ENCODE assay signal across 28 cellular contexts in the genomic region with DNA sequence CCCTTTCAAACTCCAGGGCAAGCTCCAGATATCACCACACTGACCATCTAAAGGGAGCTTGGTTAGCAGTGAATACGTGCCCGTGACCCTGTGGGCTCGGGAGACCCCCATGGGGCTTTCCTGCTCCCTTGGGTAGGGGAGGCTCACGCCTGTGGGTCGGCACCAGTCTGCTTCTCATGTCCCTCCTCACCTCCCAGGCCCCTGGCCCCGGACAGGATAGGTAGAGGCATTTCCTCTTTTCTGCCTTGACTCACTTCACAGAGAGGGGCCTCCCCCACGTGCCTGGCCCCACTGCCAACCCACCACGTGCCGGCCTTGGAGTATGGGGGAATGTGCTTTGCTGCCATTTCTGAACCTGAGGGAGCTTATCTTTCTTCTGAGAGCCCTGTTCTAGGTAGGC.
DNase-seq lines count a peak whose midpoint lies in the region; ATAC-seq and TF ChIP-seq lines count a peak whose summit lies in the region.
"Had no signal": no experiment of that assay in that cellular context is flagged by ENCODE, and none has a peak within 500 bp of the region (broad histone marks: within the 10 kb centered on the region; RNA-seq: fewer than 3 reads in every experiment).

No MANE protein-coding gene starts in this region.

- H3K4me3 ChIP-seq in left ventricle myocardium inferior (no peak overlapping the region), upper lobe of right lung (no peak overlapping the region)
- H3K4me3 ChIP-seq: GM23338, tibial artery had no signal

- no peak for ATAC-seq in Right ventricle myocardium superior (ENCODE audit: poor library complexity)
- no peak for ATAC-seq in upper lobe of right lung
- no peak for ATAC-seq in GM19023 (IDR thresholded peaks at IDR 0.05; ENCODE audit: unreplicated experiment)
- no peak for ATAC-seq in HG02610 (IDR thresholded peaks at IDR 0.05; ENCODE audit: unreplicated experiment)
- ATAC-seq: CD8-positive, alpha-beta T cell; GM23338; left colon; naive thymus-derived CD4-positive, alpha-beta T cell had no signal

- no peaks in the 10 kb centered on the region for H3K36me3 Mint-ChIP-seq in HFFc6 (ENCODE audit: low read depth)
- H3K36me3 Mint-ChIP-seq: brain; CD8-positive, alpha-beta T cell; mesothelial cell of epicardium; naive thymus-derived CD4-positive, alpha-beta T cell had no signal

- H3K9me3 Mint-ChIP-seq in HFFc6 = no peaks in the 10 kb centered on the region
- H3K9me3 Mint-ChIP-seq: activated B cell treated with CpG ODN at 0.5 μM for 24 hours; brain; CD8-positive, alpha-beta T cell; GM23338; mesothelial cell of epicardium; naive thymus-derived CD4-positive, alpha-beta T cell; stimulated activated naive CD8-positive, alpha-beta T cell treated with anti-CD3 and anti-CD28 coated beads, Interleukin-15, Interleukin-2, amounts not matched to agents 100 ng/mL and 50 ng/mL, for 24 hours had no signal

- H3K9me3 ChIP-seq in left ventricle myocardium inferior (replicated peaks) (no peaks in the 10 kb centered on the region), upper lobe of right lung (no peaks in the 10 kb centered on the region)
- H3K9me3 ChIP-seq: tibial artery had no signal

- no peak overlapping the region for H3K27ac ChIP-seq in left ventricle myocardium inferior (replicated peaks)
- no peak overlapping the region for H3K27ac ChIP-seq in upper lobe of right lung
- H3K27ac ChIP-seq: RWPE1, tibial artery had no signal

- peaks cover 7% of the 10 kb centered on the region for H3K27me3 Mint-ChIP-seq in HFFc6 (ENCODE audit: insufficient read depth)
- H3K27me3 Mint-ChIP-seq: activated B cell treated with CpG ODN at 0.5 μM for 24 hours; naive thymus-derived CD4-positive, alpha-beta T cell; stimulated activated naive CD8-positive, alpha-beta T cell treated with anti-CD3 and anti-CD28 coated beads, Interleukin-15, Interleukin-2, amounts not matched to agents 100 ng/mL and 50 ng/mL, for 24 hours had no signal

- TF ChIP-seq CTCF in left ventricle myocardium inferior (IDR thresholded peaks at IDR 0.05; ENCODE audit: borderline replicate concordance) (no peak), upper lobe of right lung (IDR thresholded peaks at IDR 0.05) (no peak), HFFc6 (IDR thresholded peaks at IDR 0.05) (no peak)

- H3K27me3 ChIP-seq in left ventricle myocardium inferior (ENCODE audit: low read depth) (no peaks in the 10 kb centered on the region), upper lobe of right lung (no peaks in the 10 kb centered on the region)

- H3K4me1 ChIP-seq in left ventricle myocardium inferior = peaks cover 18% of the 10 kb centered on the region
- no peaks in the 10 kb centered on the region for H3K4me1 ChIP-seq in upper lobe of right lung

- no peaks in the 10 kb centered on the region for H3K36me3 ChIP-seq in left ventricle myocardium inferior
- H3K36me3 ChIP-seq in upper lobe of right lung = no peaks in the 10 kb centered on the region
- H3K36me3 ChIP-seq: tibial artery had no signal

- intact Hi-C loops in Right ventricle myocardium superior (cut with DNase I) = no loop called here
- intact Hi-C loops in left ventricle myocardium inferior (cut with micrococcal nuclease) = no loop called here
- intact Hi-C loops in upper lobe of right lung (cut with DNase I) = no loop called here

- DNase-seq in Right ventricle myocardium superior (peak; percentile 36), left ventricle myocardium inferior (no peak), UCSD-AML1 (lab: John Stamatoyannopoulos, UW; ENCODE audit: unreplicated experiment) (peak; percentile 27), mesenteric fat pad (ENCODE audit: low spot score) (peak; percentile 83), upper lobe of right lung (peak; percentile 64), HFFc6 (no peak)
- DNase-seq: 8988T; activated B cell treated with CpG ODN at 0.5 μM for 24 hours; activated CD4-positive, alpha-beta T cell treated with anti-CD3 and anti-CD28 coated beads, Interleukin-2, amount 50 U/mL, for 48 hours; activated gamma-delta T cell treated with Interleukin-2 at 50 U/mL for 16 hours; Kasumi-1; left colon; naive thymus-derived CD4-positive, alpha-beta T cell; NCI-H1092 treated with DMSO at 0.1 percent for 48 hours; NCI-H2029; NCI-H2227 treated with DMSO at 0.1 percent for 48 hours; NCI-H69; retina; stimulated activated CD4-positive, alpha-beta T cell treated with anti-CD3 and anti-CD28 coated beads, Interleukin-12 subunit alpha, Interleukin-12 subunit beta, amount 100 ng/mL, for 4 hours; tibial artery had no signal

- H3K27ac Mint-ChIP-seq in HFFc6 = no peak overlapping the region
- H3K27ac Mint-ChIP-seq: activated B cell treated with CpG ODN at 0.5 μM for 24 hours; CD8-positive, alpha-beta T cell; GM23338; mesothelial cell of epicardium; naive thymus-derived CD4-positive, alpha-beta T cell; stimulated activated naive CD8-positive, alpha-beta T cell treated with anti-CD3 and anti-CD28 coated beads, Interleukin-15, Interleukin-2, amounts not matched to agents 100 ng/mL and 50 ng/mL, for 24 hours had no signal

- no peak overlapping the region for H3K4me3 Mint-ChIP-seq in HFFc6
- H3K4me3 Mint-ChIP-seq: activated B cell treated with CpG ODN at 0.5 μM for 24 hours; brain; CD8-positive, alpha-beta T cell; GM23338; mesothelial cell of epicardium; naive thymus-derived CD4-positive, alpha-beta T cell; stimulated activated naive CD8-positive, alpha-beta T cell treated with anti-CD3 and anti-CD28 coated beads, Interleukin-15, Interleukin-2, amounts not matched to agents 100 ng/mL and 50 ng/mL, for 24 hours had no signal

- H3K4me1 Mint-ChIP-seq in HFFc6 (ENCODE audit: low read depth) = peaks cover 11% of the 10 kb centered on the region; the same call in 1 of the 2 replicates
- H3K4me1 Mint-ChIP-seq: naive thymus-derived CD4-positive, alpha-beta T cell had no signal

Comparison
In these comparisons a context has a peak if more than half of its experiments do, and no peak if none do; other contexts are left out.
1. DNase-seq: peak in Right ventricle myocardium superior (single experiment), UCSD-AML1 (single experiment), mesenteric fat pad (single experiment) and upper lobe of right lung (single experiment); none in left ventricle myocardium inferior (single experiment) and HFFc6 (single experiment).